ENCODE assay signal across 27 cellular contexts in the genomic region with DNA sequence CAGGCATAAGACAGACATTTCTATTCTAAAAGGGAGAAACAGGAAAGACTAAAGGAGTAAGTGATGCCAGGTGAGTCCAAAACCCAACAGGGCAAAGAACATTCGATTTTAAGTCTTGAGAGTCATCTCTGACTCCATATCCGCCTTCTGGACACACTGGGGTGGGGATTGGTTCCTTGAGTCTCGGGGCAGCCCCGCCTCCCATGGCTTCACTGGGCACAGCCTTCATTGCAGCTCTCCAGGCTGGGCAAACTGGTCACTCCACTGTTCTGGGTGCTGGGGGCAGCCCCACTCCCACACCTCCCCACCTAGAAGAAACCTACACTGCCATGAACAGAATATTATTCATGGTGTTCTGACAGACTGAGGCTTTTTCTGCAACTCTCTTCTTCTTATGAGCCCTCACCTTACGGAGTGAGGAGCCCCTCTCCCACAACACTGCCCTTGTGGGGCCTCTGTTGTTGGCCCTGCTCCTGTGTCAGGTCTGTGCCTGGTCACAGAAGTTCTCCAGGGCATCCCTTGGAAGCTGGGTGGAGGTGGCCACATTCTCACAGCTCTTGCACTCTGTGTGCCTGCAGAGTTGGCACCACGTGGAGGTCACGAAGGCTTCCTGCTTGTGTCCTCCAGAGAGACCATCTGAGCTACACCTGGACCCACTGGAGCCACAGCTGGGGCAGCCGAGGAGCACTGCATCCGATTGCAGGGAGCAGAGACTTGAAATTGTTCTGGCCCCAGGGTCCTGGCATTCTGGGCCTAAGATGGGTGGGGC.
DNase-seq lines count a peak whose midpoint lies in the region; ATAC-seq and TF ChIP-seq lines count a peak whose summit lies in the region.
"Had no signal": no experiment of that assay in that cellular context is flagged by ENCODE, and none has a peak within 500 bp of the region (broad histone marks: within the 10 kb centered on the region; RNA-seq: fewer than 3 reads in every experiment).

No MANE protein-coding gene starts in this region.

- POLR2A ChIA-PET in SK-N-SH (lab: Yijun Ruan, JAX): interaction anchor here (1.0 kb wide), 1 partner anchor 96 kb away, joined by 3 read pairs; the partner anchor contains the start of genes COL4A1 and COL4A2

- peaks cover 90% of the 10 kb centered on the region for H3F3A ChIP-seq in SK-N-SH (replicated peaks; ENCODE audit: insufficient read depth)

- H3K27me3 ChIP-seq in SK-N-SH (ENCODE audit: insufficient read depth) (no peaks in the 10 kb centered on the region), fibroblast of lung (ENCODE audit: control insufficient read depth, insufficient read depth, low read length) (no peaks in the 10 kb centered on the region), sigmoid colon (no peaks in the 10 kb centered on the region), upper lobe of right lung (peaks cover 2% of the 10 kb centered on the region)
- H3K27me3 ChIP-seq: foreskin keratinocyte, hepatocyte, thyroid gland had no signal

- H3K9ac ChIP-seq in SK-N-SH (peak overlapping the region; percentile 47), fibroblast of lung (ENCODE audit: insufficient read depth, low read length) (no peak overlapping the region)

- H3K27ac ChIP-seq in SK-N-SH (ENCODE audit: low read depth in 2 of 2, low read length in 1 of 2) (peak overlapping the region in 1 of 2 experiments; percentile 82; a peak in 3 of 4 replicates), fibroblast of lung (ENCODE audit: insufficient read depth, low read length) (peak overlapping the region; percentile 66), sigmoid colon (peak overlapping the region; percentile 90 to 96 (median 93)), upper lobe of right lung (no peak overlapping the region)
- H3K27ac ChIP-seq: 22Rv1, foreskin keratinocyte, hepatocyte had no signal

- H2AFZ ChIP-seq in SK-N-SH (ENCODE audit: low read depth) (no peak overlapping the region), fibroblast of lung (ENCODE audit: low read length) (no peak overlapping the region)
- H2AFZ ChIP-seq: hepatocyte had no signal

- CTCF ChIA-PET in SK-N-SH (lab: Yijun Ruan, JAX): interaction anchor here (1.5 to 2.0 kb wide), 2 partner anchors 9 to 53 kb away, joined by 4 to 5 read pairs; no protein-coding TSS in a partner anchor

- H4K20me1 ChIP-seq in SK-N-SH (ENCODE audit: insufficient read depth) (no peaks in the 10 kb centered on the region), fibroblast of lung (ENCODE audit: control insufficient read depth, extremely low read depth, insufficient read depth, low read length) (no peaks in the 10 kb centered on the region)

- no peak for TF ChIP-seq RAD21 in SK-N-SH (IDR thresholded peaks at IDR 0.05; ENCODE audit: low read length)

- TF ChIP-seq EP300 in SK-N-SH (IDR thresholded peaks at IDR 0.05; ENCODE audit: borderline replicate concordance in 1 of 2, low read depth in 1 of 2, low read length in 1 of 2): no peak
- no peak for TF ChIP-seq EP300 in sigmoid colon (IDR thresholded peaks at IDR 0.05)

- H3K9me2 ChIP-seq in SK-N-SH: no peaks in the 10 kb centered on the region

- peak overlapping the region; percentile 43; the same call in 1 of the 2 replicates for H3K4me2 ChIP-seq in SK-N-SH
- no peak overlapping the region for H3K4me2 ChIP-seq in fibroblast of lung (ENCODE audit: extremely low read depth, insufficient read depth, low read length)
- H3K4me2 ChIP-seq: hepatocyte had no signal

- no peak for ATAC-seq in SK-N-SH treated with all-trans-retinoic acid at 6 μM for 48 hours
- ATAC-seq in upper lobe of right lung: peak; percentile 19
- ATAC-seq: activated naive CD4-positive, alpha-beta T cell treated with anti-CD3 and anti-CD28 coated beads, Interleukin-2, amount 50 U/mL, for 72 hours; foreskin keratinocyte; left lung; stimulated activated memory B cell treated with anti-CD40 and anti-IgM and Interleukin-4, amounts not matched to agents 10 μg/mL and 1 μg/mL and 100 μg/mL, for 72 hours had no signal

- intact Hi-C loops in sigmoid colon (cut with DNase I) (no loop called here), upper lobe of right lung (cut with DNase I) (no loop called here)

- H3K36me3 ChIP-seq in SK-N-SH (replicated peaks in 1 of 2; ENCODE audit: control insufficient read depth in 1 of 2, insufficient read depth in 2 of 2, low read length in 1 of 2): no peaks in the 10 kb centered on the region
- H3K36me3 ChIP-seq in fibroblast of lung (ENCODE audit: control insufficient read depth, insufficient read depth, low read length): no peaks in the 10 kb centered on the region
- H3K36me3 ChIP-seq in sigmoid colon: no peaks in the 10 kb centered on the region
- H3K36me3 ChIP-seq in upper lobe of right lung: no peaks in the 10 kb centered on the region
- H3K36me3 ChIP-seq: left lung, thyroid gland had no signal

- no peak for TF ChIP-seq CTCF in SK-N-SH (IDR thresholded peaks at IDR 0.05)
- TF ChIP-seq CTCF in fibroblast of lung (conservative IDR thresholded peaks at IDR 0.05 in 1 of 2, IDR thresholded peaks at IDR 0.05 in 1 of 2; ENCODE audit: low read depth in 1 of 2, low read length in 2 of 2): no peak
- no peak for TF ChIP-seq CTCF in sigmoid colon (IDR thresholded peaks at IDR 0.05)
- TF ChIP-seq CTCF in upper lobe of right lung (IDR thresholded peaks at IDR 0.05): no peak

- peaks cover 22 to 75% of the 10 kb centered on the region in 2 experiments for H3K4me1 ChIP-seq in SK-N-SH (ENCODE audit: control insufficient read depth in 1 of 2, insufficient read depth in 2 of 2, low read depth in 1 of 2, low read length in 1 of 2)
- H3K4me1 ChIP-seq in fibroblast of lung (ENCODE audit: control insufficient read depth, extremely low read depth, insufficient read depth, low read length): peaks cover 47% of the 10 kb centered on the region
- H3K4me1 ChIP-seq in sigmoid colon: peaks cover 0 to 92% (median 83%) of the 10 kb centered on the region in 4 donors
- H3K4me1 ChIP-seq in upper lobe of right lung: peaks cover 30% of the 10 kb centered on the region
- H3K4me1 ChIP-seq: foreskin keratinocyte had no signal

- WGBS in SK-N-SH (ENCODE audit: low lambda C conversion rate): 98% methylated on average over 5 of the region's 9 CpGs
- WGBS in sigmoid colon, 2 donors: 89 to 91% methylated on average over 9 of the region's 9 CpGs

- H3K9me3 ChIP-seq in SK-N-SH (no peaks in the 10 kb centered on the region), fibroblast of lung (ENCODE audit: control insufficient read depth, insufficient read depth, low read depth, low read length) (no peaks in the 10 kb centered on the region), sigmoid colon (no peaks in the 10 kb centered on the region), upper lobe of right lung (no peaks in the 10 kb centered on the region)
- H3K9me3 ChIP-seq: left lung, thyroid gland had no signal

- no peak for TF ChIP-seq POLR2A in sigmoid colon (IDR thresholded peaks at IDR 0.05)

- DNase-seq in SK-N-SH (no peak), fibroblast of lung (ENCODE audit: low read depth in 2 of 2) (no peak), sigmoid colon (no peak), upper lobe of right lung (no peak), kidney glomerular epithelial cell (lab: John Stamatoyannopoulos, UW) (no peak), GOT3 (lab: John Stamatoyannopoulos, UW) (no peak)
- DNase-seq in stimulated activated CD4-positive, alpha-beta T cell treated with anti-CD3 and anti-CD28 coated beads, Interleukin-1b, Interleukin-23, amount 100 ng/mL, for 48 hours: no peak
- DNase-seq: activated CD4-positive, alpha-beta T cell treated with anti-CD3 and anti-CD28 coated beads, Interleukin-2, amount 50 U/mL, for 4 hours; activated CD4-positive, CD25-positive, alpha-beta regulatory T cell; activated CD8-positive, alpha-beta memory T cell treated with anti-CD3 and anti-CD28 coated beads, Interleukin-2, amount 50 U/mL, for 4 hours; anterior cingulate cortex; CD4-positive, alpha-beta T cell; foreskin keratinocyte; left lung; NCI-H1092; NCI-H2029; NCI-H2227 treated with DMSO at 0.1 percent for 48 hours; posterior cingulate gyrus; RPMI8226; stimulated activated CD4-positive, alpha-beta T cell treated with anti-CD3 and anti-CD28 coated beads, Interleukin-2, amount 100 ng/mL, for 24 hours; T-helper 9 cell; thyroid gland had no signal

- H3K4me3 ChIP-seq in SK-N-SH (ENCODE audit: low read depth in 2 of 2, low read length in 1 of 2) (no peak overlapping the region), fibroblast of lung (replicated peaks in 1 of 4; ENCODE audit: control extremely low read depth in 1 of 4, insufficient read depth in 1 of 4, low read depth in 3 of 4, low read length in 4 of 4) (no peak overlapping the region), sigmoid colon (no peak overlapping the region), upper lobe of right lung (no peak overlapping the region)
- H3K4me3 ChIP-seq: hepatocyte, left lung, thyroid gland had no signal

- peaks cover 61% of the 10 kb centered on the region for H3K79me2 ChIP-seq in SK-N-SH (ENCODE audit: insufficient read depth)
- H3K79me2 ChIP-seq in fibroblast of lung (ENCODE audit: control insufficient read depth, insufficient read depth, low read length): no peaks in the 10 kb centered on the region

TF ChIP-seq in SK-N-SH, 30 proteins besides CTCF, POLR2A, EP300 and RAD21:
- TF ChIP-seq MXI1 (IDR thresholded peaks at IDR 0.05; ENCODE audit: low read depth, low read length) (no peak), POLR2AphosphoS5 (IDR thresholded peaks at IDR 0.05; ENCODE audit: low read depth, low read length) (no peak), RFX5 (IDR thresholded peaks at IDR 0.05; ENCODE audit: low read length) (no peak), FOXJ3 (CRISPR knock-in tag; IDR thresholded peaks at IDR 0.05) (no peak), TCF12 (IDR thresholded peaks at IDR 0.05) (no peak), NFIC (IDR thresholded peaks at IDR 0.05; ENCODE audit: borderline replicate concordance) (no peak), SMC3 (IDR thresholded peaks at IDR 0.05; ENCODE audit: low read depth, low read length) (no peak), FOXM1 (IDR thresholded peaks at IDR 0.05; ENCODE audit: low read depth) (no peak), FOSL2 (IDR thresholded peaks at IDR 0.05; ENCODE audit: borderline replicate concordance, low read depth) (no peak)

TF ChIP-seq in SK-N-SH treated with all-trans-retinoic acid at 6 μM for 48 hours, 23 proteins besides CTCF, POLR2A, EP300 and RAD21 (continues in another document):
- TF ChIP-seq BACH2 (CRISPR knock-in tag; IDR thresholded peaks at IDR 0.05; ENCODE audit: borderline replicate concordance): no peak
- TF ChIP-seq CREB5 (CRISPR knock-in tag; IDR thresholded peaks at IDR 0.05; ENCODE audit: low read depth): no peak
- no peak for TF ChIP-seq SNAI2 (CRISPR knock-in tag; IDR thresholded peaks at IDR 0.05)
